Comparison of ENCODE assay signal across 8 cellular contexts in genomic region chr17:73591278-73592078, GRCh38. TPM values are rescaled to one million over a fixed set of nuclear protein-coding genes. Genes with fewer than 3 reads are reported as not detected.
DNase-seq lines count a peak whose midpoint lies in the region; ATAC-seq and TF ChIP-seq lines count a peak whose summit lies in the region.

No MANE protein-coding gene starts in this region.

- peaks cover 54% of the 10 kb centered on the region for H3K4me1 Mint-ChIP-seq in T-helper 1 cell treated with Interleukin-12 subunit alpha and Interleukin-12 subunit beta and Interleukin-4 antibody, amounts not matched to agents 30 μg/mL and 1 μg/mL, for 36 hours (ENCODE audit: low read depth)
- peaks cover 9% of the 10 kb centered on the region for H3K4me1 Mint-ChIP-seq in chondrocyte (ENCODE audit: low read depth)
- H3K4me1 Mint-ChIP-seq in WTC11: peaks cover 32% of the 10 kb centered on the region

- peak; percentile 85 for ATAC-seq in GM18505 (IDR thresholded peaks at IDR 0.05; ENCODE audit: unreplicated experiment)
- peak; percentile 79 for ATAC-seq in HG02759 (IDR thresholded peaks at IDR 0.05; ENCODE audit: unreplicated experiment)
- ATAC-seq in esophagus mucosa: peak; percentile 14
- ATAC-seq in WTC11: no peak

- CTCF ChIA-PET in WTC11 (lab: Charles Lee): interaction anchor here (1.4 to 1.6 kb wide), 3 partner anchors 50 to 162 kb away, joined by 3 to 4 read pairs (median 3); no protein-coding TSS in a partner anchor

- DNase-seq in GM13977 (ENCODE audit: low spot score) (no peak), DMS53 (lab: John Stamatoyannopoulos, UW) (no peak), chondrocyte (ENCODE audit: low spot score) (no peak), WTC11 (ENCODE audit: low spot score) (no peak)

- in situ Hi-C loops in GM13977 (cut with MboI; ENCODE audit: low pct_unique_long_range_greater_than_20kb, low sequenced_read_pairs, unreplicated experiment): no loop called here

- no peaks in the 10 kb centered on the region for H3K27me3 Mint-ChIP-seq in T-helper 1 cell treated with Interleukin-12 subunit alpha and Interleukin-12 subunit beta and Interleukin-4 antibody, amounts not matched to agents 30 μg/mL and 1 μg/mL, for 36 hours (ENCODE audit: low read depth)
- H3K27me3 Mint-ChIP-seq in chondrocyte (ENCODE audit: low read depth) (no peaks in the 10 kb centered on the region), WTC11 (ENCODE audit: low read depth) (no peaks in the 10 kb centered on the region)

- peak overlapping the region; percentile 62 for H3K4me3 Mint-ChIP-seq in T-helper 1 cell treated with Interleukin-12 subunit alpha and Interleukin-12 subunit beta and Interleukin-4 antibody, amounts not matched to agents 30 μg/mL and 1 μg/mL, for 36 hours
- no peak overlapping the region for H3K4me3 Mint-ChIP-seq in chondrocyte (ENCODE audit: unreplicated experiment)
- H3K4me3 Mint-ChIP-seq in WTC11: no peak overlapping the region

- POLR2A ChIA-PET in WTC11 (lab: Charles Lee): interaction anchor here (1.3 kb wide), 1 partner anchor 24 kb away, joined by 4 read pairs; no protein-coding TSS in a partner anchor

- H3K36me3 Mint-ChIP-seq in T-helper 1 cell treated with Interleukin-12 subunit alpha and Interleukin-12 subunit beta and Interleukin-4 antibody, amounts not matched to agents 30 μg/mL and 1 μg/mL, for 36 hours (ENCODE audit: low read depth): peaks cover 1% of the 10 kb centered on the region
- H3K36me3 Mint-ChIP-seq in chondrocyte (ENCODE audit: low read depth) (no peaks in the 10 kb centered on the region), WTC11 (no peaks in the 10 kb centered on the region)

- H3K9me3 Mint-ChIP-seq in T-helper 1 cell treated with Interleukin-12 subunit alpha and Interleukin-12 subunit beta and Interleukin-4 antibody, amounts not matched to agents 30 μg/mL and 1 μg/mL, for 36 hours: no peaks in the 10 kb centered on the region
- no peaks in the 10 kb centered on the region for H3K9me3 Mint-ChIP-seq in chondrocyte (ENCODE audit: low read depth)
- H3K9me3 Mint-ChIP-seq in WTC11: no peaks in the 10 kb centered on the region

- H3K27ac Mint-ChIP-seq in T-helper 1 cell treated with Interleukin-12 subunit alpha and Interleukin-12 subunit beta and Interleukin-4 antibody, amounts not matched to agents 30 μg/mL and 1 μg/mL, for 36 hours: peak overlapping the region; percentile 87
- H3K27ac Mint-ChIP-seq in chondrocyte (ENCODE audit: unreplicated experiment) (no peak overlapping the region), WTC11 (no peak overlapping the region)

- no peak for TF ChIP-seq POLR2A in GM18505 (IDR thresholded peaks at IDR 0.05; ENCODE audit: borderline replicate concordance, extremely low read depth, insufficient read depth, insufficient read length)

- no peak for TF ChIP-seq CTCF in GM13977 (IDR thresholded peaks at IDR 0.05; ENCODE audit: extremely low read depth, insufficient read depth, missing control alignments)
- no peak for TF ChIP-seq CTCF in chondrocyte (IDR thresholded peaks at IDR 0.05)
- no peak for TF ChIP-seq CTCF in WTC11 (IDR thresholded peaks at IDR 0.05)

TF ChIP-seq in WTC11, 78 proteins besides CTCF, POLR2A, EP300 and RAD21:
- TF ChIP-seq ATF3 (CRISPR knock-in tag; conservative IDR thresholded peaks at IDR 0.05) (no peak), ZNF396 (CRISPR knock-in tag; IDR thresholded peaks at IDR 0.05; ENCODE audit: borderline replicate concordance) (no peak), USF1 (CRISPR knock-in tag; IDR thresholded peaks at IDR 0.05) (no peak), RORB (CRISPR knock-in tag; IDR thresholded peaks at IDR 0.05) (no peak)
TF ChIP-seq in WTC11: peak in this region for 0.

RNA-seq across cellular contexts. Expression of gene SDK2, which starts 52.8 kb away (rescaled TPM):
- total RNA-seq in esophagus mucosa: 4.9 TPM
- total RNA-seq in chondrocyte: 15.8 to 38.5 TPM (median 16.2 TPM) in 3 replicates
- 13.5 to 14.8 TPM (median 14.3 TPM) in 3 replicates for total RNA-seq in WTC11 (2021)
